Comparison of ENCODE assay signal across 8 cellular contexts in genomic region chr10:91298224-91298862, GRCh38.
DNase-seq lines count a peak whose midpoint lies in the region; ATAC-seq, FAIRE-seq and TF ChIP-seq lines count a peak whose summit lies in the region.

No MANE protein-coding gene starts in this region.

- H3K9ac ChIP-seq in BLaER1 treated with 17β-estradiol and CSF1 and Interleukin-3, amounts not matched to agents 10 nM and 100 nM = peak overlapping the region in 7 of 11 experiments; percentile 21 to 61 (median 45); a peak in 8 of 22 replicates
- no peak overlapping the region for H3K9ac ChIP-seq in H1 (replicated peaks in 1 of 4; ENCODE audit: extremely low read depth in 1 of 4, low read depth in 3 of 4, low read length in 3 of 4)

- POLR2A ChIA-PET in H1 (lab: Charles Lee; ENCODE audit: partially characterized antibody) = interaction anchor here (1.0 to 1.3 kb wide), 4 partner anchors 10 to 397 kb away, joined by 3 to 6 read pairs (median 4); partner anchors contain the start of gene HECTD2

- 10% methylated on average over 23 of the region's 23 CpGs; no CpG with 5 or more reads in 1 of the 2 experiments for WGBS in H1 (ENCODE audit: extremely low coverage in 1 of 2, insufficient coverage in 1 of 2, insufficient read length in 1 of 2, insufficient replicate concordance in 2 of 2, low coverage in 1 of 2, low lambda C conversion rate in 2 of 2, missing lambda C conversion rate in 1 of 2), 2 experiments
- WGBS in mesodermal cell (ENCODE audit: insufficient coverage in 2 of 2), 2 experiments = 10% methylated on average over 19 to 22 of the region's 23 CpGs

- H3K36me3 ChIP-seq in BLaER1 treated with 17β-estradiol and CSF1 and Interleukin-3, amounts not matched to agents 10 nM and 100 nM = no peaks in the 10 kb centered on the region
- no peaks in the 10 kb centered on the region for H3K36me3 ChIP-seq in H1 (ENCODE audit: control insufficient read depth in 2 of 4, insufficient read depth in 4 of 4, low read length in 3 of 4)
- H3K36me3 ChIP-seq in mesodermal cell (ENCODE audit: control insufficient read depth, insufficient read depth, low read length) = no peaks in the 10 kb centered on the region

- no peaks in the 10 kb centered on the region for H4K20me1 ChIP-seq in BLaER1 treated with 17β-estradiol and CSF1 and Interleukin-3, amounts not matched to agents 10 nM and 100 nM
- no peaks in the 10 kb centered on the region for H4K20me1 ChIP-seq in H1 (replicated peaks in 1 of 2; ENCODE audit: control insufficient read depth in 1 of 2, insufficient read depth in 2 of 2, low read length in 2 of 2)

- peak; percentile 84 for FAIRE-seq in H1 (lab: Jason Lieb, UNC)

- peak; percentile 97 for TF ChIP-seq RAD21 in H1 (IDR thresholded peaks at IDR 0.05 in 1 of 2, conservative IDR thresholded peaks at IDR 0.05 in 1 of 2; ENCODE audit: low read depth in 2 of 2, low read length in 2 of 2)

- H2BK20ac ChIP-seq in H1 (ENCODE audit: low read length) = no peak overlapping the region

- H3K23me2 ChIP-seq in H1 (ENCODE audit: low read depth, low read length) = no peaks in the 10 kb centered on the region; the same call in 1 of the 2 replicates

- peak overlapping the region; percentile 52 for H2AFZ ChIP-seq in H1 (ENCODE audit: low read length)

- no peak overlapping the region; the same call in 1 of the 2 replicates for H4K8ac ChIP-seq in H1 (ENCODE audit: extremely low read depth, insufficient read depth, low read length)

- no peak overlapping the region for H3K4ac ChIP-seq in H1 (replicated peaks; ENCODE audit: insufficient read length, low read depth, low read length)

- H3K27ac ChIP-seq in BLaER1 treated with 17β-estradiol and CSF1 and Interleukin-3, amounts not matched to agents 10 nM and 100 nM = peak overlapping the region in 7 of 11 experiments; percentile 31 to 75 (median 60); a peak in 11 of 22 replicates
- H3K27ac ChIP-seq in H1 (ENCODE audit: low read depth, low read length) (no peak overlapping the region), mesodermal cell (ENCODE audit: low read depth, low read length, severe bottlenecking) (no peak overlapping the region)

- no peak overlapping the region for H3K14ac ChIP-seq in H1 (ENCODE audit: insufficient read length)

- H2AK5ac ChIP-seq in H1 (ENCODE audit: low read depth, low read length) = no peak overlapping the region

- DNase-seq in NCI-H774 (lab: John Stamatoyannopoulos, UW) = peak; percentile 47
- peak; percentile 45 to 57 for DNase-seq in activated CD8-positive, alpha-beta memory T cell treated with anti-CD3 and anti-CD28 coated beads for 4 hours (ENCODE audit: low read depth in 2 of 2)
- DNase-seq in H1 (ENCODE audit: low read depth in 1 of 2, low spot score in 2 of 2) = peak; percentile 78 to 93
- peak; percentile 52 for DNase-seq in stimulated activated CD8-positive, alpha-beta memory T cell treated with anti-CD3 and anti-CD28 coated beads, Interleukin-15, amount 100 ng/mL, for 1 hour (ENCODE audit: low read depth)

- CTCF ChIA-PET in H1 (lab: Charles Lee; ENCODE audit: partially characterized antibody) = interaction anchor here (0.6 to 4.3 kb wide), 67 partner anchors 9 to 615 kb away, joined by 3 to 47 read pairs (median 4); partner anchors contain the start of gene PPP1R3C

- H2BK15ac ChIP-seq in H1 (ENCODE audit: low read length) = no peak overlapping the region

- H4K5ac ChIP-seq in H1 (ENCODE audit: insufficient read length, low read depth, low read length) = no peak overlapping the region

- H4K91ac ChIP-seq in H1 (replicated peaks; ENCODE audit: insufficient read length, low read length) = no peak overlapping the region

- no peaks in the 10 kb centered on the region for H3K79me1 ChIP-seq in H1 (ENCODE audit: low read depth, low read length)

- peak overlapping the region; percentile 61 to 88 (median 81) for H3K4me2 ChIP-seq in BLaER1 treated with 17β-estradiol and CSF1 and Interleukin-3, amounts not matched to agents 10 nM and 100 nM
- H3K4me2 ChIP-seq in H1 (ENCODE audit: insufficient read depth in 1 of 2, low read depth in 2 of 2, low read length in 2 of 2) = peak overlapping the region; percentile 23 to 63

- no peak overlapping the region; the same call in 1 of the 2 replicates for H3K18ac ChIP-seq in H1 (ENCODE audit: extremely low read depth, low read length)

- no peak overlapping the region for H2BK5ac ChIP-seq in H1 (ENCODE audit: low read depth, low read length)

- H3K9me3 ChIP-seq in BLaER1 treated with 17β-estradiol and CSF1 and Interleukin-3, amounts not matched to agents 10 nM and 100 nM (replicated peaks in 1 of 11) = no peaks in the 10 kb centered on the region
- H3K9me3 ChIP-seq in H1 (ENCODE audit: insufficient read depth in 2 of 2, low read depth in 1 of 2, low read length in 1 of 2) (no peaks in the 10 kb centered on the region), mesodermal cell (ENCODE audit: control insufficient read depth, low read length) (no peaks in the 10 kb centered on the region)

- H3K56ac ChIP-seq in H1 (replicated peaks; ENCODE audit: insufficient read length, low read depth, low read length) = no peak overlapping the region

- TF ChIP-seq CTCF in H1 (IDR thresholded peaks at IDR 0.05; ENCODE audit: control extremely low read depth in 1 of 3, insufficient read depth in 1 of 3, low read depth in 1 of 3, low read length in 3 of 3) = peak; percentile 89 to 97 (median 95)

- TF ChIP-seq EP300 in H1 (IDR thresholded peaks at IDR 0.05; ENCODE audit: borderline replicate concordance in 1 of 2, low read depth in 2 of 2, low read length in 2 of 2) = no peak

- H2BK120ac ChIP-seq in H1 (replicated peaks; ENCODE audit: low read depth, low read length) = no peak overlapping the region

- no peak overlapping the region for H2BK12ac ChIP-seq in H1 (ENCODE audit: low read depth, low read length)

- H3K23ac ChIP-seq in H1 (ENCODE audit: insufficient read length) = no peak overlapping the region

- ATAC-seq in GM19372 (IDR thresholded peaks at IDR 0.05; ENCODE audit: low read depth, unreplicated experiment) = peak; percentile 87
- peak; percentile 74 for ATAC-seq in HG03565 (IDR thresholded peaks at IDR 0.05; ENCODE audit: unreplicated experiment)

- no peaks in the 10 kb centered on the region for H3K79me2 ChIP-seq in H1 (ENCODE audit: control insufficient read depth in 1 of 2, insufficient read depth in 2 of 2, low read length in 2 of 2)

- TF ChIP-seq POLR2A in H1 (IDR thresholded peaks at IDR 0.05; ENCODE audit: control extremely low read depth in 1 of 2, low read depth in 2 of 2, low read length in 2 of 2) = peak in 1 of 2 experiments; percentile 38; a peak in 1 of 3 replicates

- no peaks in the 10 kb centered on the region for H3K27me3 ChIP-seq in BLaER1 treated with 17β-estradiol and CSF1 and Interleukin-3, amounts not matched to agents 10 nM and 100 nM
- no peaks in the 10 kb centered on the region for H3K27me3 ChIP-seq in H1 (replicated peaks in 1 of 4; ENCODE audit: control insufficient read depth in 3 of 4, extremely low read depth in 1 of 4, insufficient read depth in 3 of 4, low read length in 3 of 4)

- peak overlapping the region; percentile 24 to 52 (median 44); a peak in 18 of 20 replicates for H3K4me3 ChIP-seq in BLaER1 treated with 17β-estradiol and CSF1 and Interleukin-3, amounts not matched to agents 10 nM and 100 nM
- H3K4me3 ChIP-seq in H1 (ENCODE audit: extremely low read depth in 1 of 4, insufficient read depth in 2 of 4, low read depth in 3 of 4, low read length in 4 of 4) (peak overlapping the region; percentile 14 to 47 (median 26); a peak in 6 of 8 replicates), mesodermal cell (ENCODE audit: extremely low read depth, insufficient read depth, low read length, poor library complexity, severe bottlenecking) (peak overlapping the region; percentile 18)

- H3K4me1 ChIP-seq in BLaER1 treated with 17β-estradiol and CSF1 and Interleukin-3, amounts not matched to agents 10 nM and 100 nM = peaks cover 4 to 30% (median 21%) of the 10 kb centered on the region in 10 experiments; a peak in 16 of 20 replicates
- H3K4me1 ChIP-seq in H1 (replicated peaks in 1 of 4; ENCODE audit: control insufficient read depth in 3 of 4, insufficient read depth in 4 of 4, low read length in 3 of 4) (peaks cover 0 to 3% (median under 1%) of the 10 kb centered on the region in 4 experiments; a peak in 1 of 7 replicates), mesodermal cell (ENCODE audit: control insufficient read depth, insufficient read depth, low read length, poor library complexity, severe bottlenecking) (no peaks in the 10 kb centered on the region)

TF ChIP-seq in H1, 55 proteins besides CTCF, POLR2A, EP300 and RAD21 (continues in another document):
- TF ChIP-seq CTBP2 (IDR thresholded peaks at IDR 0.05; ENCODE audit: borderline replicate concordance, insufficient read depth, insufficient read length, low read length) (no peak), SIN3A (conservative IDR thresholded peaks at IDR 0.05 in 1 of 2, IDR thresholded peaks at IDR 0.05 in 1 of 2; ENCODE audit: low read depth in 1 of 2, low read length in 2 of 2) (no peak; a peak in 1 of 4 replicates), PHF8 (conservative IDR thresholded peaks at IDR 0.05; ENCODE audit: low read depth, low read length) (no peak), CREB1 (IDR thresholded peaks at IDR 0.05) (peak; percentile 52; the same call in 1 of the 2 replicates), POLR2AphosphoS5 (IDR thresholded peaks at IDR 0.05; ENCODE audit: low read depth, low read length) (0 out of 2 replicates have a peak, but pooled peaks have one; percentile 39), RBBP5 (IDR thresholded peaks at IDR 0.05; ENCODE audit: borderline replicate concordance, low read depth, low read length) (no peak), NANOG (IDR thresholded peaks at IDR 0.05; ENCODE audit: insufficient read depth, low read depth, low read length, poor library complexity, severe bottlenecking) (peak; percentile 85), SP2 (IDR thresholded peaks at IDR 0.05; ENCODE audit: low read length) (no peak), RFX5 (IDR thresholded peaks at IDR 0.05; ENCODE audit: borderline replicate concordance, low read depth, low read length) (no peak), ATF2 (IDR thresholded peaks at IDR 0.05; ENCODE audit: low read length) (peak; percentile 59; the same call in 1 of the 2 replicates), KDM4A (IDR thresholded peaks at IDR 0.05; ENCODE audit: low read depth, low read length, severe bottlenecking) (peak; percentile 53), BRCA1 (IDR thresholded peaks at IDR 0.05; ENCODE audit: low read depth, low read length) (no peak)

Comparison
In these comparisons a context has a peak if more than half of its experiments do, and no peak if none do; other contexts are left out.
1. H3K27ac ChIP-seq: peak in BLaER1 treated with 17β-estradiol and CSF1 and Interleukin-3, amounts not matched to agents 10 nM and 100 nM (7 of 11); none in H1 (single experiment) and mesodermal cell (single experiment).
2. H3K9ac ChIP-seq: peak in BLaER1 treated with 17β-estradiol and CSF1 and Interleukin-3, amounts not matched to agents 10 nM and 100 nM (7 of 11); none in H1 (0 of 4).
3. Peak in every context shown above with its lines, with median percentiles within 50 percentile points of each other: H3K4me3 ChIP-seq and DNase-seq.